In genomic region chr4:180809439-180809838, GRCh38 we compare ENCODE assay signal across 1 cellular context.
TF ChIP-seq lines count a peak whose summit lies in the region.

No MANE protein-coding gene starts in this region.

TF ChIP-seq in IMR-90, 13 proteins besides CTCF, POLR2A, EP300 and RAD21:
- TF ChIP-seq CEBPB (IDR thresholded peaks at IDR 0.05; ENCODE audit: low read depth, low read length): no peak
- TF ChIP-seq USF2 (IDR thresholded peaks at IDR 0.05; ENCODE audit: low read depth, low read length): no peak
- no peak for TF ChIP-seq FOS (IDR thresholded peaks at IDR 0.05; ENCODE audit: low read depth, low read length)
- TF ChIP-seq RCOR1 (IDR thresholded peaks at IDR 0.05; ENCODE audit: insufficient replicate concordance, low read length): no peak
- TF ChIP-seq MAFK (IDR thresholded peaks at IDR 0.05; ENCODE audit: low read depth, low read length): no peak
TF ChIP-seq in IMR-90: peak in this region for 0.
